ENCODE assay signal across 13 cellular contexts in genomic region chr20:17636523-17637412, GRCh38. TPM values are rescaled to one million over a fixed set of nuclear protein-coding genes. Genes with fewer than 3 reads are reported as not detected.
A peak's percentile ranks its signal among the peaks of the same experiment; 100 is the strongest.
DNase-seq lines count a peak whose midpoint lies in the region; ATAC-seq, FAIRE-seq and TF ChIP-seq lines count a peak whose summit lies in the region.
"Had no signal": no experiment of that assay in that cellular context is flagged by ENCODE, and none has a peak within 500 bp of the region (broad histone marks: within the 10 kb centered on the region; RNA-seq: fewer than 3 reads in every experiment).

No MANE protein-coding gene starts in this region.

- TF ChIP-seq EP300 in HepG2 (IDR thresholded peaks at IDR 0.05; ENCODE audit: low read depth in 2 of 2, low read length in 2 of 2) (no peak), HepG2 (CRISPR knock-in tag; IDR thresholded peaks at IDR 0.05; ENCODE audit: borderline replicate concordance) (no peak)

- no peak overlapping the region for H2AK5ac ChIP-seq in mesendoderm (ENCODE audit: low read length)

- H4K8ac ChIP-seq in mesendoderm (ENCODE audit: low read depth, low read length): no peak overlapping the region

- no peak overlapping the region for H4K5ac ChIP-seq in mesendoderm (ENCODE audit: low read length)

- WGBS in HepG2 (ENCODE audit: low lambda C conversion rate): 98% methylated on average over 24 of the region's 24 CpGs
- 85% methylated on average over 4 of the region's 24 CpGs for WGBS in right lobe of liver (ENCODE audit: insufficient coverage, low coverage, low lambda C conversion rate, missing lambda C conversion rate)
- WGBS in mesendoderm (ENCODE audit: extremely low coverage, insufficient coverage, low lambda C conversion rate): no CpG with 5 or more reads among the region's 24 CpGs

- CTCF ChIA-PET in HepG2 (lab: Yijun Ruan, JAX; ENCODE audit: low intra/inter-chr PET ratio, low total read pairs): no interaction called here

- peaks cover 28% of the 10 kb centered on the region for H3K79me1 ChIP-seq in mesendoderm (ENCODE audit: low read length)

- no peak for ATAC-seq in HepG2
- no peak for ATAC-seq in right lobe of liver
- ATAC-seq in upper lobe of right lung: no peak
- ATAC-seq: mucosa of descending colon had no signal

- TF ChIP-seq POLR2A in HepG2 (IDR thresholded peaks at IDR 0.05; ENCODE audit: insufficient read depth in 1 of 2, low read depth in 2 of 2, low read length in 2 of 2): no peak; a peak in 1 of 4 replicates
- TF ChIP-seq POLR2A in right lobe of liver (IDR thresholded peaks at IDR 0.05): no peak

- no peak overlapping the region for H3K23ac ChIP-seq in mesendoderm (ENCODE audit: low read length)

- peaks cover 12% of the 10 kb centered on the region for H3K79me2 ChIP-seq in HepG2 (ENCODE audit: insufficient read depth, low read length)
- H3K79me2 ChIP-seq in mesendoderm (ENCODE audit: control insufficient read depth, insufficient read depth, low read length): peaks cover 2% of the 10 kb centered on the region

- in situ Hi-C loops in HepG2 (cut with HindIII; ENCODE audit: extremely low pct_ligation_motif_present, low pct_unique_long_range_greater_than_20kb): no loop called here

- intact Hi-C loops in HepG2 (cut with micrococcal nuclease; ENCODE audit: unreplicated experiment) (no loop called here), right lobe of liver (cut with DNase I) (no loop called here), upper lobe of right lung (cut with DNase I) (no loop called here)

- H4K20me1 ChIP-seq in HepG2 (ENCODE audit: insufficient read depth, low read length): peaks cover 39% of the 10 kb centered on the region; the same call in 1 of the 2 replicates

- H3K4me3 ChIP-seq in HepG2 (replicated peaks in 1 of 3; ENCODE audit: insufficient read depth in 1 of 3, low read depth in 2 of 3, low read length in 3 of 3) (no peak overlapping the region), right lobe of liver (no peak overlapping the region), mesendoderm (ENCODE audit: low read length) (no peak overlapping the region), upper lobe of right lung (no peak overlapping the region)
- H3K4me3 ChIP-seq: mucosa of descending colon, SK-N-MC had no signal

- TF ChIP-seq CTCF in HepG2 (CRISPR knock-in tag; IDR thresholded peaks at IDR 0.05) (no peak), right lobe of liver (IDR thresholded peaks at IDR 0.05) (no peak), upper lobe of right lung (IDR thresholded peaks at IDR 0.05) (no peak)

- H3K18ac ChIP-seq in mesendoderm (ENCODE audit: low read length): no peak overlapping the region

- FAIRE-seq in HepG2 (lab: Jason Lieb, UNC): no peak

- H3K36me3 ChIP-seq in HepG2 (replicated peaks in 1 of 2; ENCODE audit: control insufficient read depth in 1 of 2, insufficient read depth in 2 of 2, low read length in 2 of 2) (peaks cover 90 to 98% of the 10 kb centered on the region in 2 experiments), right lobe of liver (peaks cover 4 to 95% (median 53%) of the 10 kb centered on the region in 4 donors), mesendoderm (ENCODE audit: control insufficient read depth, insufficient read depth, low read length) (peaks cover 32% of the 10 kb centered on the region), upper lobe of right lung (peaks cover 97% of the 10 kb centered on the region)

- H2AFZ ChIP-seq in HepG2 (ENCODE audit: low read length): no peak overlapping the region

- peaks cover 10% of the 10 kb centered on the region for H3K4me1 ChIP-seq in HepG2 (ENCODE audit: insufficient read depth, low read length)
- H3K4me1 ChIP-seq in right lobe of liver: peaks cover 0 to 5% (median 0%) of the 10 kb centered on the region in 4 donors
- no peaks in the 10 kb centered on the region for H3K4me1 ChIP-seq in mesendoderm (ENCODE audit: control insufficient read depth, low read depth, low read length)
- H3K4me1 ChIP-seq in upper lobe of right lung: peaks cover 27% of the 10 kb centered on the region
- H3K4me1 ChIP-seq: foreskin keratinocyte had no signal

- TF ChIP-seq RAD21 in HepG2 (CRISPR knock-in tag; IDR thresholded peaks at IDR 0.05): no peak

- POLR2A ChIA-PET in HepG2 (lab: Yijun Ruan, JAX): no interaction called here

- H3K4me2 ChIP-seq in HepG2 (ENCODE audit: low read depth, low read length) (no peak overlapping the region), mesendoderm (ENCODE audit: low read length) (no peak overlapping the region)

- H3K9me3 ChIP-seq in HepG2 (ENCODE audit: low read length) (no peaks in the 10 kb centered on the region), right lobe of liver (no peaks in the 10 kb centered on the region), upper lobe of right lung (no peaks in the 10 kb centered on the region)
- H3K9me3 ChIP-seq: mucosa of descending colon had no signal

- no peak overlapping the region for H2BK5ac ChIP-seq in mesendoderm (ENCODE audit: low read length)

- H3K27me3 ChIP-seq in HepG2 (ENCODE audit: control insufficient read depth in 1 of 2, insufficient read depth in 2 of 2, low read length in 2 of 2) (no peaks in the 10 kb centered on the region), right lobe of liver (no peaks in the 10 kb centered on the region), mesendoderm (ENCODE audit: insufficient read depth, low read length, poor library complexity) (no peaks in the 10 kb centered on the region), upper lobe of right lung (no peaks in the 10 kb centered on the region)
- H3K27me3 ChIP-seq: foreskin keratinocyte had no signal

- H3K56ac ChIP-seq in mesendoderm (ENCODE audit: low read length): no peak overlapping the region

- H3K27ac ChIP-seq in HepG2 (ENCODE audit: extremely low read length, insufficient read depth, low read length) (no peak overlapping the region), right lobe of liver (no peak overlapping the region), cingulate gyrus (ENCODE audit: low read depth, low read length) (peak overlapping the region; percentile 65), mesendoderm (ENCODE audit: low read depth, low read length) (no peak overlapping the region), upper lobe of right lung (no peak overlapping the region)
- H3K27ac ChIP-seq: foreskin keratinocyte, SK-N-MC had no signal

- H3K4ac ChIP-seq in mesendoderm (ENCODE audit: low read depth, low read length): no peak overlapping the region

- no peak overlapping the region for H2BK120ac ChIP-seq in mesendoderm (ENCODE audit: low read depth, low read length)

- DNase-seq in HepG2 (ENCODE audit: low spot score) (no peak), right lobe of liver (no peak), mesendoderm (peak; percentile 75), upper lobe of right lung (no peak), OCI-M2 (lab: John Stamatoyannopoulos, UW; ENCODE audit: unreplicated experiment) (no peak)
- no peak for DNase-seq in stimulated activated CD4-positive, alpha-beta T cell treated with anti-CD3 and anti-CD28 coated beads, Interleukin-1b, Interleukin-23, amount 100 ng/mL, for 48 hours
- no peak for DNase-seq in stimulated activated CD4-positive, alpha-beta T cell treated with anti-CD3 and anti-CD28 coated beads, Interleukin-4, amount 100 ng/mL, for 24 hours
- DNase-seq: ACHN; foreskin keratinocyte; mucosa of descending colon; stimulated activated CD4-positive, alpha-beta T cell treated with anti-CD3 and anti-CD28 coated beads, Interleukin-4, amount 100 ng/mL, for 1 hour had no signal

- BruUV-seq in HepG2 (replicated peaks; lab: Mats Ljungman, UMichigan): no TSS peak

- H2BK15ac ChIP-seq in mesendoderm (replicated peaks; ENCODE audit: low read depth): no peak overlapping the region

- H3K9ac ChIP-seq in HepG2 (ENCODE audit: insufficient read depth, low read depth, low read length) (no peak overlapping the region), mesendoderm (ENCODE audit: low read length) (no peak overlapping the region)

TF ChIP-seq in HepG2, 621 proteins besides CTCF, POLR2A, EP300 and RAD21 (continues in another document):
- no peak for TF ChIP-seq ZNF343 (CRISPR knock-in tag; IDR thresholded peaks at IDR 0.05)
- TF ChIP-seq MAFF (IDR thresholded peaks at IDR 0.05; ENCODE audit: low read depth, low read length): no peak
- no peak for TF ChIP-seq MIER3 (CRISPR knock-in tag; IDR thresholded peaks at IDR 0.05; ENCODE audit: borderline replicate concordance)
- TF ChIP-seq RELA (CRISPR knock-in tag; IDR thresholded peaks at IDR 0.05): no peak
- no peak for TF ChIP-seq ZNF432 (CRISPR knock-in tag; IDR thresholded peaks at IDR 0.05; ENCODE audit: borderline replicate concordance)

RNA-seq across cellular contexts. Expression of gene RRBP1, which starts 45.3 kb away (rescaled TPM):
- 97.1 and 222 TPM in 2 replicates for total RNA-seq in HepG2 (2016; rRNA removed; fragmentation: Illumina TruSeq; extraction: Trizol)
- 35.1 and 38.1 TPM in 2 replicates for total RNA-seq in HepG2 (2016; cell fraction: cytosol; rRNA removed; fragmentation: Illumina TruSeq; extraction: Trizol; ENCODE audit: low read depth)
- total RNA-seq in HepG2 (2016; cell fraction: insoluble cytoplasmic fraction; rRNA removed; fragmentation: Illumina TruSeq; extraction: Trizol): 75.4 and 223 TPM in 2 replicates
- total RNA-seq in HepG2 (2016; cell fraction: membrane; rRNA removed; fragmentation: Illumina TruSeq; extraction: Trizol): 33.7 and 37.4 TPM in 2 replicates
- 254 and 316 TPM in 2 replicates for total RNA-seq in HepG2 (2016; cell fraction: nucleus; rRNA removed; fragmentation: Illumina TruSeq; extraction: Trizol)
- 150 and 195 TPM in 2 replicates for polyA plus RNA-seq in HepG2 (2011; rRNA removed)
- 97.1 and 99.8 TPM in 2 replicates for polyA plus RNA-seq in HepG2 (2011; cell fraction: cytosol; rRNA removed)
- polyA plus RNA-seq in HepG2 (2011; cell fraction: nucleus; rRNA removed): 402 and 429 TPM in 2 replicates
- 190 and 218 TPM in 2 replicates for polyA plus RNA-seq in HepG2 (2012)
- 14.1 and 14.3 TPM in 2 replicates for polyA plus RNA-seq in HepG2 (2016; cell fraction: cytosol; fragmentation: Illumina TruSeq; extraction: Trizol; ENCODE audit: low read depth)
- polyA plus RNA-seq in HepG2 (2016; cell fraction: insoluble cytoplasmic fraction; fragmentation: Illumina TruSeq; extraction: Trizol; ENCODE audit: low read depth): 67.5 and 88.2 TPM in 2 replicates
- 15.3 and 18.4 TPM in 2 replicates for polyA plus RNA-seq in HepG2 (2016; cell fraction: membrane; fragmentation: Illumina TruSeq; extraction: Trizol; ENCODE audit: low read depth)
- 548 and 573 TPM in 2 replicates for polyA plus RNA-seq in HepG2 (2016; cell fraction: nucleus; fragmentation: Illumina TruSeq; extraction: Trizol; ENCODE audit: insufficient read depth, low read depth)
- polyA minus RNA-seq in HepG2 (2011; rRNA and poly(A)+ RNA removed; ENCODE audit: low replicate concordance): 18.3 and 157 TPM in 2 replicates
- polyA minus RNA-seq in HepG2 (2011; cell fraction: cytosol; rRNA and poly(A)+ RNA removed): 155 and 192 TPM in 2 replicates
- polyA minus RNA-seq in HepG2 (2011; cell fraction: nucleus; rRNA and poly(A)+ RNA removed): 198 and 205 TPM in 2 replicates
- total RNA-seq in right lobe of liver: 100 to 1,000 TPM; 121 to 274 (median 193) TPM
- polyA plus RNA-seq in mesendoderm (2013, experiment 1 of 2): 99.7 TPM
- polyA plus RNA-seq in mesendoderm (2013, experiment 2 of 2): 101 TPM
- 166 TPM for total RNA-seq in upper lobe of right lung
